ENCODE assay signal across 9 cellular contexts in genomic region chr6:113220832-113221231, GRCh38.
"Had no signal": no experiment of that assay in that cellular context is flagged by ENCODE, and none has a peak within 500 bp of the region (broad histone marks: within the 10 kb centered on the region; RNA-seq: fewer than 3 reads in every experiment).

No MANE protein-coding gene starts in this region.

- H3K4me2 ChIP-seq: GM23338 had no signal

- ATAC-seq: GM23338, HCT116 had no signal

- H3K36me3 ChIP-seq: HAP-1 had no signal

- H3K9me3 ChIP-seq: HAP-1 had no signal

- H2AFZ ChIP-seq: GM23248, GM23338 had no signal

- H3K27ac ChIP-seq: GM23248 had no signal

- DNase-seq: GM23248, GOT3, H7, H9, HCEC 1CT, HFFc6 had no signal

- H3K4me1 ChIP-seq: HAP-1 had no signal

- H3K9ac ChIP-seq: GM23248 had no signal

- H3K4me3 ChIP-seq: GM23248, GM23338, HAP-1 had no signal
